ENCODE assay signal across 10 cellular contexts in the genomic region with DNA sequence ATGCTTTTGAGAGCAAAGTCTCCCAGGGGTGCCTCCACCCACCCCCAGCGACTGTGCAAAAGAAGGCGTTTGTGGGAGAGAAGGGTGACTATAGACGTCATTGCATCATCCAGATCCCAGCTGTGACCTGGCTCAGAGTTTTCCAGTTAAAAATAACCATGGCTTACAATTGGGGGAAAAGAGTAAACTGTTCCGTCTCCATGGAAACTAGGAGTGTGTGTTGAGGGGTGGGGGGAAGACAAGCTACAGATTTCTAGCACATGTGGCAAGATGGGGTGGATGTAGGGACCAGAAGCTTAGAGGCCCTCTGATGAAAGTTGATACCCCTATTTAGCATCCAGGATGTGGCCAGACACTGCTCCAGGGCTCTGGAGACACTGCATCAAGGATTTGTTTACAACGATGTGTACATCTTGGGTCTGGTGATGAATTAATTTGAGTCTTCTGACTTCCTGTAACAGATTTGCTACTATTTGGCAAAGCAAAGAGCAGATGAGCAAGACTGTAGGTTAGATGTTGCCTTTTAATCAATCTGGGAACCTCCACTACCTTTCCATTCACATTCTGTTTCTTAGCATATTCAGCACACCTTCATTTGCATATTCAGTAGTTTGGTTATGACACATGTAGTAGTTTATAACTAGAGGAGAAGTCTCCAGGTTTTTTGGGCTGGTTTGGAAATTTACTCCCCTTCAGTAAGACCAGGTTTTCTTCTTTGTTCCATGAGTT. TPM values are rescaled to one million over a fixed set of nuclear protein-coding genes. Genes with fewer than 3 reads are reported as not detected.
DNase-seq lines count a peak whose midpoint lies in the region; ATAC-seq and TF ChIP-seq lines count a peak whose summit lies in the region.
"Had no signal": no experiment of that assay in that cellular context is flagged by ENCODE, and none has a peak within 500 bp of the region (broad histone marks: within the 10 kb centered on the region; RNA-seq: fewer than 3 reads in every experiment).

No MANE protein-coding gene starts in this region.

- ATAC-seq in GM18861 (IDR thresholded peaks at IDR 0.05; ENCODE audit: unreplicated experiment) (no peak), GM18517 (IDR thresholded peaks at IDR 0.05; ENCODE audit: unreplicated experiment) (no peak)

- H3K36me3 ChIP-seq in adipocyte (ENCODE audit: control insufficient read depth, insufficient read depth, low read length, severe bottlenecking), result no peaks in the 10 kb centered on the region

- no peak overlapping the region for H3K9ac ChIP-seq in adipocyte (ENCODE audit: low read length)

- no peaks in the 10 kb centered on the region for H3K9me3 ChIP-seq in adipocyte (ENCODE audit: control insufficient read depth, low read length)

- no peaks in the 10 kb centered on the region for H3K9me3 Mint-ChIP-seq in HFFc6
- H3K9me3 Mint-ChIP-seq in mesothelial cell of epicardium, result no peaks in the 10 kb centered on the region

- H3K4me3 ChIP-seq in adipocyte (ENCODE audit: low read length) (no peak overlapping the region), coronary artery (no peak overlapping the region)

- H3K27ac Mint-ChIP-seq in HFFc6 (peak overlapping the region; percentile 94), mesothelial cell of epicardium (peak overlapping the region; percentile 2)

- TF ChIP-seq CTCF in HFFc6 (IDR thresholded peaks at IDR 0.05) (no peak), mesothelial cell of epicardium (IDR thresholded peaks at IDR 0.05; ENCODE audit: unreplicated experiment) (no peak), coronary artery (IDR thresholded peaks at IDR 0.05) (no peak)

- H3K4me1 ChIP-seq in adipocyte (ENCODE audit: control insufficient read depth, insufficient read depth, low read length), result peaks cover 78% of the 10 kb centered on the region

- H3K27ac ChIP-seq in coronary artery, result no peak overlapping the region

- H3K36me3 Mint-ChIP-seq in HFFc6 (ENCODE audit: low read depth), result peaks cover 14% of the 10 kb centered on the region
- peaks cover 15% of the 10 kb centered on the region for H3K36me3 Mint-ChIP-seq in mesothelial cell of epicardium

- no peaks in the 10 kb centered on the region for H3K27me3 ChIP-seq in adipocyte (replicated peaks; ENCODE audit: control insufficient read depth, insufficient read depth, low read length)

- DNase-seq in Ammon's horn (ENCODE audit: low spot score), result peak; percentile 54
- peak; percentile 89 for DNase-seq in HFFc6
- peak; percentile 77 for DNase-seq in adipocyte (ENCODE audit: low read depth)
- no peak for DNase-seq in mesothelial cell of epicardium (ENCODE audit: low spot score in 2 of 2, unreplicated experiment in 2 of 2)
- no peak for DNase-seq in coronary artery (ENCODE audit: low spot score)
- no peak for DNase-seq in central memory CD4-positive, alpha-beta T cell
- DNase-seq: Karpas-422; stimulated activated CD4-positive, alpha-beta T cell treated with anti-CD3 and anti-CD28 coated beads, Interleukin-2, amount 100 ng/mL, for 48 hours had no signal

- peaks cover 50% of the 10 kb centered on the region for H3K4me1 Mint-ChIP-seq in HFFc6 (ENCODE audit: low read depth)
- peaks cover 32% of the 10 kb centered on the region for H3K4me1 Mint-ChIP-seq in mesothelial cell of epicardium

- H3K4me3 Mint-ChIP-seq in HFFc6 (peak overlapping the region; percentile 0; the same call in 1 of the 2 replicates), mesothelial cell of epicardium (no peak overlapping the region)

- H3K27me3 Mint-ChIP-seq in HFFc6 (ENCODE audit: insufficient read depth) (no peaks in the 10 kb centered on the region; the same call in 1 of the 2 replicates), mesothelial cell of epicardium (ENCODE audit: low read depth) (no peaks in the 10 kb centered on the region)

RNA-seq across cellular contexts. Expression of gene DUSP14, which starts 6.2 kb away (rescaled TPM):
- 100 to 1,000 TPM in 2 of 6 experiments, 10 to 100 TPM in 4; 80.7 to 114 (median 97.4) TPM for total RNA-seq in HFFc6 (2021; fragmentation: NEBNext Ultra II Directional; extraction: Animal tissue kit (Norgen Biotek cat#: 25700))
- total RNA-seq in mesothelial cell of epicardium, result 13.4 to 14.8 TPM (median 14.4 TPM) in 3 replicates

Comparison
In these comparisons a context has a peak if more than half of its experiments do, and no peak if none do; other contexts are left out.
1. DNase-seq: peak in Ammon's horn (single experiment), HFFc6 (single experiment) and adipocyte (single experiment); none in mesothelial cell of epicardium (0 of 2), coronary artery (single experiment) and central memory CD4-positive, alpha-beta T cell (single experiment).